ENCODE assay signal across 10 cellular contexts in genomic region chr4:38387348-38387747, GRCh38.
DNase-seq lines count a peak whose midpoint lies in the region; ATAC-seq and TF ChIP-seq lines count a peak whose summit lies in the region.
"Had no signal": no experiment of that assay in that cellular context is flagged by ENCODE, and none has a peak within 500 bp of the region (broad histone marks: within the 10 kb centered on the region; RNA-seq: fewer than 3 reads in every experiment).

No MANE protein-coding gene starts in this region.

- no peak overlapping the region for H3K4me3 Mint-ChIP-seq in T-helper 17 cell

- no peaks in the 10 kb centered on the region for H3K79me2 ChIP-seq in smooth muscle cell (ENCODE audit: low read depth)

- DNase-seq in adipocyte (ENCODE audit: low read depth) (peak; percentile 81), left cardiac atrium (peak; percentile 83), smooth muscle cell (lab: John Stamatoyannopoulos, UW; ENCODE audit: unreplicated experiment) (no peak), T-helper 17 cell (no peak), T-helper 9 cell (no peak)
- no peak for DNase-seq in activated naive CD4-positive, alpha-beta T cell treated with anti-CD3 and anti-CD28 coated beads, Interleukin-2, amount 50 U/mL, for 72 hours (ENCODE audit: low spot score in 2 of 2)
- no peak for DNase-seq in activated CD4-positive, alpha-beta T cell treated with anti-CD3 and anti-CD28 coated beads, Interleukin-2, amount 50 U/mL, for 4 hours
- DNase-seq: COR-L47 had no signal

- H4K20me1 ChIP-seq in smooth muscle cell (ENCODE audit: low read depth), result no peaks in the 10 kb centered on the region

- H3K4me2 ChIP-seq in smooth muscle cell, result peak overlapping the region; percentile 16

- H3F3A ChIP-seq in smooth muscle cell (ENCODE audit: low read depth), result peaks cover 4% of the 10 kb centered on the region

- TF ChIP-seq RAD21 in Ishikawa (IDR thresholded peaks at IDR 0.05; ENCODE audit: low read depth), result peak; percentile 12; the same call in 1 of the 2 replicates

- H3K4me1 ChIP-seq in adipocyte (ENCODE audit: control insufficient read depth, insufficient read depth, low read length) (peaks cover 53% of the 10 kb centered on the region), smooth muscle cell (ENCODE audit: low read depth) (peaks cover 10% of the 10 kb centered on the region)

- H3K9me3 ChIP-seq in adipocyte (ENCODE audit: control insufficient read depth, low read length), result peaks cover 3% of the 10 kb centered on the region
- peaks cover 4% of the 10 kb centered on the region for H3K9me3 ChIP-seq in smooth muscle cell (replicated peaks; ENCODE audit: low read depth)
- H3K9me3 ChIP-seq in T-helper 17 cell (ENCODE audit: control insufficient read depth, low read length, poor library complexity, severe bottlenecking), result no peaks in the 10 kb centered on the region

- no peak overlapping the region for H2AFZ ChIP-seq in smooth muscle cell (ENCODE audit: low read depth)

- H3K27ac Mint-ChIP-seq in T-helper 17 cell, result no peak overlapping the region
- no peak overlapping the region for H3K27ac Mint-ChIP-seq in activated naive CD4-positive, alpha-beta T cell treated with anti-CD3 and anti-CD28 coated beads, Interleukin-2, amount 50 U/mL, for 72 hours

- no peak for TF ChIP-seq EP300 in Ishikawa (IDR thresholded peaks at IDR 0.05; ENCODE audit: borderline replicate concordance)

- 37% methylated on average over 1 of the region's 1 CpG for WGBS in smooth muscle cell (ENCODE audit: low lambda C conversion rate)

- ATAC-seq in left cardiac atrium (peak; percentile 90 to 94), T-helper 17 cell (no peak)
- ATAC-seq in activated naive CD4-positive, alpha-beta T cell treated with anti-CD3 and anti-CD28 coated beads, Interleukin-2, amount 50 U/mL, for 72 hours, result no peak

- H3K27ac ChIP-seq in smooth muscle cell (ENCODE audit: low read depth), result no peak overlapping the region
- H3K27ac ChIP-seq: breast epithelium had no signal

- no peaks in the 10 kb centered on the region for H3K27me3 ChIP-seq in adipocyte (replicated peaks; ENCODE audit: control insufficient read depth, insufficient read depth, low read length)
- H3K27me3 ChIP-seq in smooth muscle cell (ENCODE audit: low read depth), result no peaks in the 10 kb centered on the region
- H3K27me3 ChIP-seq: breast epithelium had no signal

- H3K27me3 Mint-ChIP-seq in T-helper 17 cell, result no peaks in the 10 kb centered on the region

- H3K4me1 Mint-ChIP-seq in T-helper 17 cell, result peaks cover 11% of the 10 kb centered on the region

- H3K9me3 Mint-ChIP-seq in activated naive CD4-positive, alpha-beta T cell treated with anti-CD3 and anti-CD28 coated beads, Interleukin-2, amount 50 U/mL, for 72 hours, result peaks cover 11 to 29% of the 10 kb centered on the region in 2 donors

- H3K4me3 ChIP-seq in adipocyte (ENCODE audit: low read length) (peak overlapping the region; percentile 4), smooth muscle cell (no peak overlapping the region)
- H3K4me3 ChIP-seq: breast epithelium had no signal

- intact Hi-C loops in left cardiac atrium (cut with DNase I), result no loop called here

- H3K36me3 Mint-ChIP-seq in T-helper 17 cell (ENCODE audit: low read depth), result peaks cover 4% of the 10 kb centered on the region
- H3K36me3 Mint-ChIP-seq in activated naive CD4-positive, alpha-beta T cell treated with anti-CD3 and anti-CD28 coated beads, Interleukin-2, amount 50 U/mL, for 72 hours, result peaks cover 15 to 30% of the 10 kb centered on the region in 2 donors

- peak overlapping the region; percentile 28 for H3K9ac ChIP-seq in adipocyte (ENCODE audit: low read length)
- no peak overlapping the region for H3K9ac ChIP-seq in smooth muscle cell (ENCODE audit: low read depth)

- H3K36me3 ChIP-seq in adipocyte (ENCODE audit: control insufficient read depth, insufficient read depth, low read length, severe bottlenecking), result no peaks in the 10 kb centered on the region
- H3K36me3 ChIP-seq in smooth muscle cell (ENCODE audit: low read depth), result no peaks in the 10 kb centered on the region
- H3K36me3 ChIP-seq: breast epithelium had no signal

- TF ChIP-seq CTCF in smooth muscle cell (IDR thresholded peaks at IDR 0.05; ENCODE audit: borderline replicate concordance, insufficient read depth, poor library complexity, severe bottlenecking), result no peak

TF ChIP-seq in Ishikawa, 13 proteins besides CTCF, POLR2A, EP300 and RAD21:
- peak; percentile 84 for TF ChIP-seq NFIC (IDR thresholded peaks at IDR 0.05)
- TF ChIP-seq EGR1 (IDR thresholded peaks at IDR 0.05), result no peak
- TF ChIP-seq TEAD4 (IDR thresholded peaks at IDR 0.05), result 0 out of 2 replicates have a peak, but pooled peaks have one; percentile 11
- TF ChIP-seq CREB1 (IDR thresholded peaks at IDR 0.05; ENCODE audit: low read depth), result no peak
- TF ChIP-seq CEBPB (IDR thresholded peaks at IDR 0.05), result 0 out of 2 replicates have a peak, but pooled peaks have one; percentile 5
TF ChIP-seq in Ishikawa: peak in this region for 3.

Comparison
In these comparisons a context has a peak if more than half of its experiments do, and no peak if none do; other contexts are left out.
1. DNase-seq: peak in adipocyte (single experiment) and left cardiac atrium (single experiment); none in smooth muscle cell (single experiment), T-helper 17 cell (0 of 3), activated naive CD4-positive, alpha-beta T cell treated with anti-CD3 and anti-CD28 coated beads, Interleukin-2, amount 50 U/mL, for 72 hours (0 of 2), T-helper 9 cell (single experiment) and activated CD4-positive, alpha-beta T cell treated with anti-CD3 and anti-CD28 coated beads, Interleukin-2, amount 50 U/mL, for 4 hours (0 of 2).
2. ATAC-seq: peak in left cardiac atrium (2 of 2); none in T-helper 17 cell (single experiment) and activated naive CD4-positive, alpha-beta T cell treated with anti-CD3 and anti-CD28 coated beads, Interleukin-2, amount 50 U/mL, for 72 hours (0 of 2).